ENCODE assay signal across 20 cellular contexts in the genomic region with DNA sequence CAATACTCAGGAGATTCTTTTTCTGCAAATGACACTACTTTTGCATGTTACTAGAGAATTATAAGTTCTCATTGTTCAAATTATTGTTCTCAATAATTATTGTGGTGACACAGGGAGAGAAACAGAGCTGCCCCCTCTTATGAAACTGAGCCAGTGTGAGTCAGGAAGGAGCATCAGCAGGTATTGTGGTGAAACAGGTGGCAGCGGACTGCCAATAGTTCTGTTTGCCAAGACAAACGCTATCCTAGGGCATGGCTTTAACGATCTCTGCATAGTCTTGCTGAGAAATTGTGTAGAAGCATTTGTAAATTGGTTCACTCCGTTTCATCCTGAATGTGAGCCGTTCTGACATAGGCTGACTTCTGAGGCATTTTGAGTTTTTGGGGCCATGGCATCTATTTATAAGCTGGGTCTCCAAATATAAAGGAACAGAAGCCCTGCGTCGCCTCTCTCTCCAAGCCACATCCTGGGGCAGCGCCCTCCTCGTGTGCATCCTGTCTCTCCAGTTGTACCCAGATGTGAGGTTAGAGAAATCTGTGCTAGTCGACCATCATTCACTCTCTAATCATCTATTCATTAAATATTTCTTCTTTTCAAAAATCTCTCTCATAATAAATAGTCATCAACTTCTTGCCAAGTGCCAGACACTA. TPM values are rescaled to one million over a fixed set of nuclear protein-coding genes. Genes with fewer than 3 reads are reported as not detected.
A peak's percentile ranks its signal among the peaks of the same experiment; 100 is the strongest.
DNase-seq lines count a peak whose midpoint lies in the region; ATAC-seq and TF ChIP-seq lines count a peak whose summit lies in the region.
"Had no signal": no experiment of that assay in that cellular context is flagged by ENCODE, and none has a peak within 500 bp of the region (broad histone marks: within the 10 kb centered on the region; RNA-seq: fewer than 3 reads in every experiment).

No MANE protein-coding gene starts in this region.

- no peak overlapping the region for H3K27ac Mint-ChIP-seq in activated naive CD4-positive, alpha-beta T cell treated with anti-CD3 and anti-CD28 coated beads, Interleukin-2, amount 50 U/mL, for 72 hours
- no peak overlapping the region for H3K27ac Mint-ChIP-seq in stimulated activated naive CD8-positive, alpha-beta T cell treated with anti-CD3 and anti-CD28 coated beads, Interleukin-15, amount 100 ng/mL, for 72 hours
- H3K27ac Mint-ChIP-seq: stimulated activated naive B cell treated with anti-CD40 and anti-IgM and Interleukin-4, amounts not matched to agents 10 μg/mL and 1 μg/mL and 100 μg/mL, for 72 hours had no signal

- H3K27me3 Mint-ChIP-seq in stimulated activated naive CD8-positive, alpha-beta T cell treated with anti-CD3 and anti-CD28 coated beads, Interleukin-15, amount 100 ng/mL, for 72 hours: peaks cover 2% of the 10 kb centered on the region

- peak; percentile 50 to 81 for ATAC-seq in activated naive CD4-positive, alpha-beta T cell treated with anti-CD3 and anti-CD28 coated beads, Interleukin-2, amount 50 U/mL, for 72 hours
- ATAC-seq in stimulated activated naive CD8-positive, alpha-beta T cell treated with anti-CD3 and anti-CD28 coated beads, Interleukin-15, amount 100 ng/mL, for 72 hours: peak; percentile 86
- no peak for ATAC-seq in GM21786 (IDR thresholded peaks at IDR 0.05; ENCODE audit: unreplicated experiment)
- ATAC-seq: heart left ventricle; Panc1; SK-N-SH treated with all-trans-retinoic acid at 6 μM for 48 hours; stimulated activated naive B cell treated with anti-CD40 and anti-IgM and Interleukin-4, amounts not matched to agents 10 μg/mL and 1 μg/mL and 100 μg/mL, for 72 hours had no signal

- no peak overlapping the region for H3K27ac ChIP-seq in osteoblast (ENCODE audit: low read depth, low read length)
- H3K27ac ChIP-seq: GM23248, heart left ventricle had no signal

- no peak overlapping the region for H3K4me3 ChIP-seq in osteoblast (ENCODE audit: insufficient read depth, low read length)
- H3K4me3 ChIP-seq: dorsolateral prefrontal cortex, GM23248, heart left ventricle had no signal

- no peaks in the 10 kb centered on the region for H3K9me3 Mint-ChIP-seq in activated naive CD4-positive, alpha-beta T cell treated with anti-CD3 and anti-CD28 coated beads, Interleukin-2, amount 50 U/mL, for 72 hours
- no peaks in the 10 kb centered on the region for H3K9me3 Mint-ChIP-seq in stimulated activated naive CD8-positive, alpha-beta T cell treated with anti-CD3 and anti-CD28 coated beads, Interleukin-15, amount 100 ng/mL, for 72 hours
- H3K9me3 Mint-ChIP-seq: stimulated activated naive B cell treated with anti-CD40 and anti-IgM and Interleukin-4, amounts not matched to agents 10 μg/mL and 1 μg/mL and 100 μg/mL, for 72 hours had no signal

- no peaks in the 10 kb centered on the region for H3K9me3 ChIP-seq in osteoblast (ENCODE audit: low read depth, low read length)
- H3K9me3 ChIP-seq: heart left ventricle had no signal

- no peaks in the 10 kb centered on the region for H3K4me1 ChIP-seq in osteoblast (ENCODE audit: insufficient read depth, low read length)

- H3K36me3 ChIP-seq in osteoblast (ENCODE audit: insufficient read depth, low read length): no peaks in the 10 kb centered on the region
- H3K36me3 ChIP-seq: heart left ventricle had no signal

- H2AFZ ChIP-seq in osteoblast (ENCODE audit: low read length): no peak overlapping the region
- H2AFZ ChIP-seq: GM23248 had no signal

- no peak for TF ChIP-seq CTCF in osteoblast (IDR thresholded peaks at IDR 0.05; ENCODE audit: extremely low read depth, low read depth, low read length)

- H3K79me2 ChIP-seq in osteoblast (ENCODE audit: insufficient read depth, low read length): no peaks in the 10 kb centered on the region

- H3K4me2 ChIP-seq in osteoblast (ENCODE audit: insufficient read depth, low read length): no peak overlapping the region

- peak overlapping the region; percentile 1 to 14 for H3K4me3 Mint-ChIP-seq in stimulated activated naive CD8-positive, alpha-beta T cell treated with anti-CD3 and anti-CD28 coated beads, Interleukin-15, amount 100 ng/mL, for 72 hours
- H3K4me3 Mint-ChIP-seq: CD14-positive monocyte; stimulated activated naive B cell treated with anti-CD40 and anti-IgM and Interleukin-4, amounts not matched to agents 10 μg/mL and 1 μg/mL and 100 μg/mL, for 72 hours had no signal

- H3K36me3 Mint-ChIP-seq in activated naive CD4-positive, alpha-beta T cell treated with anti-CD3 and anti-CD28 coated beads, Interleukin-2, amount 50 U/mL, for 72 hours: no peaks in the 10 kb centered on the region
- H3K36me3 Mint-ChIP-seq: stimulated activated naive B cell treated with anti-CD40 and anti-IgM and Interleukin-4, amounts not matched to agents 10 μg/mL and 1 μg/mL and 100 μg/mL, for 72 hours had no signal

- H3K27me3 ChIP-seq in osteoblast (ENCODE audit: insufficient read depth, low read length): peaks cover 15% of the 10 kb centered on the region

- peaks cover 42% of the 10 kb centered on the region for H3K4me1 Mint-ChIP-seq in stimulated activated naive CD8-positive, alpha-beta T cell treated with anti-CD3 and anti-CD28 coated beads, Interleukin-15, amount 100 ng/mL, for 72 hours

- DNase-seq in NCI-H2171 treated with DMSO at 0.1 percent for 48 hours (lab: John Stamatoyannopoulos, UW): peak; percentile 13
- DNase-seq in NCI-H2171 (lab: John Stamatoyannopoulos, UW): no peak
- peak; percentile 25 for DNase-seq in stimulated activated CD4-positive, alpha-beta T cell treated with anti-CD3 and anti-CD28 coated beads, Interleukin-15, amount 100 ng/mL, for 24 hours
- no peak for DNase-seq in stimulated activated CD4-positive, alpha-beta T cell treated with anti-CD3 and anti-CD28 coated beads, Interleukin-12 subunit alpha, Interleukin-12 subunit beta, amount 100 ng/mL, for 4 hours
- DNase-seq in activated naive CD4-positive, alpha-beta T cell treated with anti-CD3 and anti-CD28 coated beads, Interleukin-2, amount 50 U/mL, for 72 hours (ENCODE audit: low spot score in 2 of 2): no peak
- DNase-seq in stimulated activated naive CD8-positive, alpha-beta T cell treated with anti-CD3 and anti-CD28 coated beads, Interleukin-15, amount 100 ng/mL, for 72 hours: peak in 1 of 2 donors; percentile 22
- no peak for DNase-seq in osteoblast (ENCODE audit: insufficient read length, low spot score, missing footprints)
- DNase-seq: GM23248; heart left ventricle; islet precursor cell; Karpas-422; NCI-H524; nucleus accumbens; stimulated activated naive B cell treated with anti-CD40 and anti-IgM and Interleukin-4, amounts not matched to agents 10 μg/mL and 1 μg/mL and 100 μg/mL, for 72 hours; trophoblast cell had no signal

- H4K20me1 ChIP-seq in osteoblast (ENCODE audit: insufficient read depth, low read length): no peaks in the 10 kb centered on the region

RNA-seq across cellular contexts. Expression of a gene that starts 15.8 kb away (rescaled TPM):
- total RNA-seq in activated naive CD4-positive, alpha-beta T cell treated with anti-CD3 and anti-CD28 coated beads, Interleukin-2, amount 50 U/mL, for 72 hours: 1 to 10 TPM; 6.5 to 8.7 TPM
- total RNA-seq in osteoblast: under 0.01 and 0.29 TPM in 2 replicates

RNA-seq across cellular contexts. Expression of a gene that starts 29.0 kb away (rescaled TPM):
- 10 to 100 TPM; 67.3 to 67.8 TPM for total RNA-seq in activated naive CD4-positive, alpha-beta T cell treated with anti-CD3 and anti-CD28 coated beads, Interleukin-2, amount 50 U/mL, for 72 hours
- 69.5 and 76.7 TPM in 2 replicates for total RNA-seq in osteoblast

RNA-seq across cellular contexts. Expression of a gene that starts 47.8 kb away (rescaled TPM):
- total RNA-seq in activated naive CD4-positive, alpha-beta T cell treated with anti-CD3 and anti-CD28 coated beads, Interleukin-2, amount 50 U/mL, for 72 hours: 1 to 10 TPM; 2.5 to 3.0 TPM
- total RNA-seq in osteoblast: 80.7 and 87.8 TPM in 2 replicates
- total RNA-seq: GM23248 had no signal

Comparison
In these comparisons a context has a peak if more than half of its experiments do, and no peak if none do; other contexts are left out.
1. DNase-seq: peak in NCI-H2171 treated with DMSO at 0.1 percent for 48 hours (single experiment) and stimulated activated CD4-positive, alpha-beta T cell treated with anti-CD3 and anti-CD28 coated beads, Interleukin-15, amount 100 ng/mL, for 24 hours (single experiment); none in NCI-H2171 (single experiment), stimulated activated CD4-positive, alpha-beta T cell treated with anti-CD3 and anti-CD28 coated beads, Interleukin-12 subunit alpha, Interleukin-12 subunit beta, amount 100 ng/mL, for 4 hours (single experiment), activated naive CD4-positive, alpha-beta T cell treated with anti-CD3 and anti-CD28 coated beads, Interleukin-2, amount 50 U/mL, for 72 hours (0 of 2) and osteoblast (single experiment).
2. RNA of a gene that starts 47.8 kb away (total RNA-seq): 80.7 to 87.8 TPM in osteoblast; 2.5 to 3.0 TPM in activated naive CD4-positive, alpha-beta T cell treated with anti-CD3 and anti-CD28 coated beads, Interleukin-2, amount 50 U/mL, for 72 hours; every median in the first group is over 10 times any median in the second.